30 cellular contexts compared by ENCODE assay signal in genomic region chr19:34560229-34560628, GRCh38.
"Had no signal": no experiment of that assay in that cellular context is flagged by ENCODE, and none has a peak within 500 bp of the region (broad histone marks: within the 10 kb centered on the region; RNA-seq: fewer than 3 reads in every experiment).

No MANE protein-coding gene starts in this region.

- DNase-seq: activated CD4-positive, alpha-beta T cell treated with anti-CD3 and anti-CD28 coated beads for 1 hour; activated CD4-positive, alpha-beta T cell treated with anti-CD3 and anti-CD28 coated beads for 4 hours; activated CD4-positive, alpha-beta T cell treated with anti-CD3 and anti-CD28 coated beads, Interleukin-2, amount 10 ng/mL, durations not matched to agents 7 days and 5 days; activated CD4-positive, alpha-beta T cell treated with anti-CD3 and anti-CD28 coated beads, Interleukin-2, amount 50 U/mL, for 4 hours; activated CD8-positive, alpha-beta memory T cell treated with anti-CD3 and anti-CD28 coated beads for 24 hours; activated CD8-positive, alpha-beta T cell treated with anti-CD3 and anti-CD28 coated beads for 36 hours; activated effector memory CD4-positive, alpha-beta T cell treated with Interleukin-2 at 50 U/mL for 16 hours; activated gamma-delta T cell treated with Interleukin-2 at 50 U/mL for 16 hours; activated naive CD4-positive, alpha-beta T cell treated with Interleukin-2 at 50 U/mL for 16 hours; activated naive CD8-positive, alpha-beta T cell treated with anti-CD3 and anti-CD28 coated beads, Interleukin-2, amount 10 ng/mL, durations not matched to agents 7 days and 5 days; activated T-cell treated with anti-CD3 and anti-CD28 coated beads, Interleukin-2, amount 50 U/mL, for 4 hours; brain microvascular endothelial cell; caudate nucleus; cortex of kidney; dermis blood vessel endothelial cell; effector CD4-positive, alpha-beta T cell; effector memory CD8-positive, alpha-beta T cell; foreskin fibroblast; glutamatergic neuron; heart left ventricle; hippocampal formation; T-helper 2 cell had no signal

- H3K4me3 ChIP-seq: ascending aorta, heart left ventricle had no signal

- ATAC-seq: activated CD8-positive, alpha-beta T cell treated with anti-CD3 and anti-CD28 coated beads for 36 hours; activated naive CD4-positive, alpha-beta T cell treated with anti-CD3 and anti-CD28 coated beads, Interleukin-2, amount 50 U/mL, for 72 hours; activated T-cell treated with anti-CD3 and anti-CD28 coated beads, Interleukin-2, amount 50 U/mL, for 4 hours; activated T-helper 17 cell treated with anti-CD3 and anti-CD28 coated beads, Interleukin-2, amount 50 U/mL, for 72 hours; effector memory CD8-positive, alpha-beta T cell; heart left ventricle had no signal

- H3K27me3 ChIP-seq: ascending aorta, brain microvascular endothelial cell had no signal

- H3K27ac ChIP-seq: ascending aorta, brain microvascular endothelial cell, epithelial cell of prostate, heart left ventricle had no signal

- H3K4me1 ChIP-seq: ascending aorta had no signal

- H3K36me3 ChIP-seq: ascending aorta, brain microvascular endothelial cell, heart left ventricle had no signal

- FAIRE-seq: colon, endometrium, endothelial cell of umbilical vein, frontal cortex had no signal
